Comparison of ENCODE assay signal across 1 cellular context in genomic region chr1:67190942-67191341, GRCh38.
A peak's percentile ranks its signal among the peaks of the same experiment; 100 is the strongest.
TF ChIP-seq lines count a peak whose summit lies in the region.

No MANE protein-coding gene starts in this region.

TF ChIP-seq in K562, 482 proteins besides CTCF, POLR2A, EP300 and RAD21 (continued from another document):
- TF ChIP-seq CBX3 (IDR thresholded peaks at IDR 0.05; ENCODE audit: borderline replicate concordance in 1 of 2, low read length in 2 of 2) (peak in 1 of 2 experiments; percentile 40; a peak in 1 of 3 replicates), ZNF124 (CRISPR knock-in tag; IDR thresholded peaks at IDR 0.05) (no peak), NBN (IDR thresholded peaks at IDR 0.05; ENCODE audit: low read depth) (no peak), SOX6 (IDR thresholded peaks at IDR 0.05) (0 out of 2 replicates have a peak, but pooled peaks have one; percentile 0), CBX2 (IDR thresholded peaks at IDR 0.05; ENCODE audit: insufficient read depth, low read length, poor library complexity, severe bottlenecking) (no peak), HCFC1 (IDR thresholded peaks at IDR 0.05; ENCODE audit: low read depth, low read length) (no peak), FOXJ2 (tag; IDR thresholded peaks at IDR 0.05) (0 out of 2 replicates have a peak, but pooled peaks have one; percentile 40), RBM25 (IDR thresholded peaks at IDR 0.05; ENCODE audit: low read depth, low read length, severe bottlenecking) (peak; percentile 58), SIRT6 (IDR thresholded peaks at IDR 0.05; ENCODE audit: low read depth, low read length) (no peak), CEBPG (CRISPR knock-in tag; IDR thresholded peaks at IDR 0.05) (no peak), CEBPG (tag; conservative IDR thresholded peaks at IDR 0.05 in 1 of 2, IDR thresholded peaks at IDR 0.05 in 1 of 2) (0 out of 4 replicates have a peak, but pooled peaks of 1 of the 2 experiments have one; percentile 10), TRIM28 (IDR thresholded peaks at IDR 0.05) (peak; percentile 73; the same call in 1 of the 2 replicates), HDGF (IDR thresholded peaks at IDR 0.05) (peak; percentile 32; the same call in 1 of the 2 replicates), CEBPB (tag; IDR thresholded peaks at IDR 0.05) (no peak), ZNF551 (CRISPR knock-in tag; IDR thresholded peaks at IDR 0.05) (no peak)
